ENCODE assay signal across 23 cellular contexts in genomic region chr7:14309432-14309831, GRCh38.
"Had no signal": no experiment of that assay in that cellular context is flagged by ENCODE, and none has a peak within 500 bp of the region (broad histone marks: within the 10 kb centered on the region; RNA-seq: fewer than 3 reads in every experiment).

No MANE protein-coding gene starts in this region.

- FAIRE-seq: kidney had no signal

- H3K36me3 ChIP-seq: esophagus squamous epithelium, gastroesophageal sphincter, neutrophil, right lobe of liver, suprapubic skin, tibial artery, upper lobe of left lung, uterus had no signal

- DNase-seq: dermis blood vessel endothelial cell; esophagus squamous epithelium; foreskin fibroblast; glutamatergic neuron; kidney; left cardiac atrium; left ventricle myocardium superior; mesenchymal stem cell; naive B cell; psoas muscle; retina; right lobe of liver; stimulated activated CD4-positive, alpha-beta T cell treated with anti-CD3 and anti-CD28 coated beads, Interleukin-4, amount 100 ng/mL, for 1 hour; stimulated activated CD8-positive, alpha-beta memory T cell treated with anti-CD3 and anti-CD28 coated beads, Interleukin-4, amount 100 ng/mL, for 48 hours; stimulated activated naive CD8-positive, alpha-beta T cell treated with anti-CD3 and anti-CD28 coated beads, Interleukin-15, Interleukin-2, amounts not matched to agents 100 U/mL and 50 U/mL, for 24 hours; tibial artery; upper lobe of left lung; uterus had no signal

- H3K4me3 ChIP-seq: esophagus squamous epithelium, gastroesophageal sphincter, lung, psoas muscle, right lobe of liver, suprapubic skin, tibial artery, upper lobe of left lung, uterus had no signal

- H3K27me3 ChIP-seq: esophagus squamous epithelium, gastroesophageal sphincter, neutrophil, right lobe of liver, suprapubic skin, tibial artery, upper lobe of left lung, uterus had no signal

- H3K4me1 ChIP-seq: esophagus squamous epithelium, gastroesophageal sphincter, psoas muscle, right lobe of liver, suprapubic skin, tibial artery, upper lobe of left lung, uterus had no signal

- H3K9me3 ChIP-seq: esophagus squamous epithelium, gastroesophageal sphincter, neutrophil, psoas muscle, right lobe of liver, suprapubic skin, tibial artery, upper lobe of left lung, uterus had no signal

- ATAC-seq: gastroesophageal sphincter; left cardiac atrium; left ventricle myocardium superior; psoas muscle; right lobe of liver; stimulated activated effector memory CD8-positive, alpha-beta T cell treated with anti-CD3 and anti-CD28 coated beads, Interleukin-12 subunit alpha, Interleukin-12 subunit beta, amount 100 ng/mL, for 72 hours; stimulated activated naive CD8-positive, alpha-beta T cell treated with anti-CD3 and anti-CD28 coated beads, Interleukin-15, Interleukin-2, amounts not matched to agents 100 U/mL and 50 U/mL, for 24 hours had no signal

- H3K27ac ChIP-seq: esophagus squamous epithelium, gastroesophageal sphincter, neutrophil, psoas muscle, right lobe of liver, suprapubic skin, tibial artery, upper lobe of left lung, uterus had no signal
